24 cellular contexts compared by ENCODE assay signal in genomic region chrX:50581405-50581804, GRCh38.
"Had no signal": no experiment of that assay in that cellular context is flagged by ENCODE, and none has a peak within 500 bp of the region (broad histone marks: within the 10 kb centered on the region; RNA-seq: fewer than 3 reads in every experiment).

No MANE protein-coding gene starts in this region.

- H3K27me3 ChIP-seq: neural progenitor cell, ovary, right lobe of liver, sigmoid colon, testis, tibial artery, transverse colon, upper lobe of right lung, uterus had no signal

- H3K4me1 ChIP-seq: neural progenitor cell, parathyroid adenoma, psoas muscle, right lobe of liver, sigmoid colon, stomach, testis, tibial artery, transverse colon, upper lobe of right lung, uterus had no signal

- H3K36me3 ChIP-seq: neural progenitor cell, ovary, right lobe of liver, sigmoid colon, stomach, tibial artery, transverse colon, upper lobe of right lung, uterus had no signal

- H3K9me3 ChIP-seq: ovary, right lobe of liver, sigmoid colon, testis, tibial artery, transverse colon, upper lobe of right lung, uterus had no signal

- H3K79me2 ChIP-seq: parathyroid adenoma had no signal

- H3K27ac ChIP-seq: neural progenitor cell, ovary, parathyroid adenoma, psoas muscle, right lobe of liver, sigmoid colon, stomach, testis, tibial artery, transverse colon, upper lobe of right lung, uterus had no signal

- ATAC-seq: natural killer cell; psoas muscle; right cardiac atrium; right lobe of liver; stimulated activated effector memory CD8-positive, alpha-beta T cell treated with anti-CD3 and anti-CD28 coated beads, Interleukin-12 subunit alpha, Interleukin-12 subunit beta, amount 100 ng/mL, for 72 hours; stimulated activated naive B cell treated with anti-CD40 and anti-IgM and Interleukin-4, amounts not matched to agents 10 μg/mL and 1 μg/mL and 100 μg/mL, for 72 hours; upper lobe of right lung had no signal

- H3K4me3 ChIP-seq: neural progenitor cell, ovary, psoas muscle, right lobe of liver, sigmoid colon, stomach, testis, tibial artery, transverse colon, upper lobe of right lung, uterus had no signal

- H3K4me2 ChIP-seq: neural progenitor cell had no signal

- FAIRE-seq: small intestine had no signal

- H2AFZ ChIP-seq: neural progenitor cell, parathyroid adenoma had no signal

- H3K9ac ChIP-seq: neural progenitor cell, parathyroid adenoma had no signal

- DNase-seq: natural killer cell; occipital lobe; ovary; posterior cingulate gyrus; psoas muscle; right cardiac atrium; right lobe of liver; sigmoid colon; small intestine; stimulated activated CD4-positive, alpha-beta T cell treated with anti-CD3 and anti-CD28 coated beads, Interleukin-15, amount 100 ng/mL, for 24 hours; stimulated activated CD4-positive, alpha-beta T cell treated with anti-CD3 and anti-CD28 coated beads, Interleukin-2, amount 100 ng/mL, for 24 hours; stimulated activated CD4-positive, alpha-beta T cell treated with anti-CD3 and anti-CD28 coated beads, Interleukin-2, amount 100 ng/mL, for 48 hours; stimulated activated CD4-positive, alpha-beta T cell treated with anti-CD3 and anti-CD28 coated beads, Interleukin-4, amount 100 ng/mL, for 24 hours; stimulated activated naive B cell treated with anti-CD40 and anti-IgM and Interleukin-4, amounts not matched to agents 10 μg/mL and 1 μg/mL and 100 μg/mL, for 72 hours; stimulated activated naive CD4-positive, alpha-beta T cell treated with Interleukin-2 at 50 U/mL for 16 hours; stomach; testis; tibial artery; transverse colon; upper lobe of right lung; uterus had no signal
